ENCODE assay signal across 26 cellular contexts in genomic region chr4:38994135-38994534, GRCh38. TPM values are rescaled to one million over a fixed set of nuclear protein-coding genes. Genes with fewer than 3 reads are reported as not detected.
"Had no signal": no experiment of that assay in that cellular context is flagged by ENCODE, and none has a peak within 500 bp of the region (broad histone marks: within the 10 kb centered on the region; RNA-seq: fewer than 3 reads in every experiment).

No MANE protein-coding gene starts in this region.

- DNase-seq: colonic mucosa; cortex of kidney; effector CD8-positive, alpha-beta T cell; effector memory CD8-positive, alpha-beta T cell; endodermal cell; erythroblast; esophagus squamous epithelium; foreskin fibroblast; foreskin melanocyte; gastrocnemius medialis; glutamatergic neuron; head of caudate nucleus; heart right ventricle; hippocampal formation; left cardiac atrium; left lung; left ventricle myocardium superior; lower lobe of right lung; midbrain; naive thymus-derived CD4-positive, alpha-beta T cell had no signal

- H3K4me3 Mint-ChIP-seq: dendritic cell treated with granulocyte-macrophage colony-stimulating factor and Interleukin-4, amounts not matched to agents 40 ng/mL and 50 ng/mL, for 4 days; effector memory CD8-positive, alpha-beta T cell; endodermal cell; naive thymus-derived CD4-positive, alpha-beta T cell had no signal

- H3K4me1 ChIP-seq: colonic mucosa, esophagus squamous epithelium, gastrocnemius medialis, heart right ventricle, left lung, lower lobe of right lung had no signal

- H3K27me3 ChIP-seq: colonic mucosa, esophagus squamous epithelium, gastrocnemius medialis, heart right ventricle, left lung had no signal

- H3K27ac ChIP-seq: colonic mucosa, epithelial cell of prostate, esophagus squamous epithelium, gastrocnemius medialis, heart right ventricle, left lung, lower lobe of right lung had no signal

- H3K27ac Mint-ChIP-seq: dendritic cell treated with granulocyte-macrophage colony-stimulating factor and Interleukin-4, amounts not matched to agents 40 ng/mL and 50 ng/mL, for 4 days; endodermal cell had no signal

- ATAC-seq: effector memory CD8-positive, alpha-beta T cell; esophagus mucosa; gastrocnemius medialis; left cardiac atrium; left lung; lower lobe of right lung; naive thymus-derived CD4-positive, alpha-beta T cell had no signal

- FAIRE-seq: endometrium, islet of Langerhans, keratinocyte had no signal

- H3K9me3 Mint-ChIP-seq: dendritic cell treated with granulocyte-macrophage colony-stimulating factor and Interleukin-4, amounts not matched to agents 40 ng/mL and 50 ng/mL, for 4 days; effector memory CD8-positive, alpha-beta T cell had no signal

- H3K36me3 ChIP-seq: colonic mucosa, esophagus squamous epithelium, gastrocnemius medialis, left lung, lower lobe of right lung had no signal

- H3K27me3 Mint-ChIP-seq: dendritic cell treated with granulocyte-macrophage colony-stimulating factor and Interleukin-4, amounts not matched to agents 40 ng/mL and 50 ng/mL, for 4 days; effector memory CD8-positive, alpha-beta T cell; naive thymus-derived CD4-positive, alpha-beta T cell had no signal

- H3K4me3 ChIP-seq: colonic mucosa, esophagus squamous epithelium, gastrocnemius medialis, heart right ventricle, left lung, lower lobe of right lung had no signal

- H3K4me1 Mint-ChIP-seq: endodermal cell had no signal

- H3K9me3 ChIP-seq: colonic mucosa, gastrocnemius medialis, lower lobe of right lung had no signal

RNA-seq across cellular contexts. Expression of gene TMEM156, which starts 38.1 kb away (rescaled TPM):
- total RNA-seq: endodermal cell, gastrocnemius medialis, left ventricle myocardium superior had no signal
